Comparison of ENCODE assay signal across 1 cellular context in genomic region chr1:43451701-43452532, GRCh38.
TF ChIP-seq lines count a peak whose summit lies in the region.

No MANE protein-coding gene starts in this region.

TF ChIP-seq in WTC11, 78 proteins besides CTCF, POLR2A, EP300 and RAD21 (continued from another document):
- TF ChIP-seq AFF4 (CRISPR knock-in tag; IDR thresholded peaks at IDR 0.05; ENCODE audit: borderline replicate concordance) (no peak), ZNF532 (CRISPR knock-in tag; IDR thresholded peaks at IDR 0.05; ENCODE audit: borderline replicate concordance) (no peak), ESRRA (CRISPR knock-in tag; IDR thresholded peaks at IDR 0.05; ENCODE audit: borderline replicate concordance) (no peak), NR3C1 (CRISPR knock-in tag; conservative IDR thresholded peaks at IDR 0.05; ENCODE audit: low read depth) (no peak), ZNF317 (CRISPR knock-in tag; IDR thresholded peaks at IDR 0.05; ENCODE audit: borderline replicate concordance, low read depth) (no peak), ZNF219 (CRISPR knock-in tag; IDR thresholded peaks at IDR 0.05; ENCODE audit: borderline replicate concordance) (no peak), ATF2 (CRISPR knock-in tag; IDR thresholded peaks at IDR 0.05; ENCODE audit: borderline replicate concordance, low read depth) (no peak), TCF7 (CRISPR knock-in tag; IDR thresholded peaks at IDR 0.05; ENCODE audit: low read depth) (no peak), TEAD1 (CRISPR knock-in tag; IDR thresholded peaks at IDR 0.05) (no peak), USF1 (CRISPR knock-in tag; IDR thresholded peaks at IDR 0.05) (no peak), ATF3 (CRISPR knock-in tag; conservative IDR thresholded peaks at IDR 0.05) (no peak), ZNF263 (CRISPR knock-in tag; IDR thresholded peaks at IDR 0.05; ENCODE audit: low read depth) (no peak), TP53 (CRISPR knock-in tag; IDR thresholded peaks at IDR 0.05) (no peak), NFATC4 (CRISPR knock-in tag; IDR thresholded peaks at IDR 0.05) (no peak)
